32 cellular contexts compared by ENCODE assay signal in genomic region chr2:69023236-69023635, GRCh38. TPM values are rescaled to one million over a fixed set of nuclear protein-coding genes. Genes with fewer than 3 reads are reported as not detected.
"Had no signal": no experiment of that assay in that cellular context is flagged by ENCODE, and none has a peak within 500 bp of the region (broad histone marks: within the 10 kb centered on the region; RNA-seq: fewer than 3 reads in every experiment).

No MANE protein-coding gene starts in this region.

- H3K4me1 Mint-ChIP-seq: naive thymus-derived CD8-positive, alpha-beta T cell; stimulated activated memory B cell treated with anti-CD40 and anti-IgM and Interleukin-4, amounts not matched to agents 10 μg/mL and 1 μg/mL and 100 μg/mL, for 72 hours; stimulated activated naive CD8-positive, alpha-beta T cell treated with anti-CD3 and anti-CD28 coated beads, Interleukin-15, amount 100 ng/mL, for 72 hours had no signal

- H3K27ac ChIP-seq: left lung, lower lobe of right lung, pancreas, prostate gland, sigmoid colon, transverse colon, upper lobe of left lung had no signal

- ATAC-seq: left lung; lower lobe of right lung; naive thymus-derived CD8-positive, alpha-beta T cell; pancreas; right cardiac atrium; stimulated activated memory B cell treated with anti-CD40 and anti-IgM and Interleukin-4, amounts not matched to agents 10 μg/mL and 1 μg/mL and 100 μg/mL, for 72 hours; stimulated activated naive CD8-positive, alpha-beta T cell treated with anti-CD3 and anti-CD28 coated beads, Interleukin-15, amount 100 ng/mL, for 72 hours had no signal

- FAIRE-seq: kidney, pancreas, small intestine had no signal

- H3K36me3 ChIP-seq: left lung, lower lobe of right lung, pancreas, prostate gland, sigmoid colon, transverse colon, upper lobe of left lung had no signal

- DNase-seq: hippocampal formation; kidney; left colon; left lung; lower lobe of right lung; mesenchymal stem cell; naive thymus-derived CD8-positive, alpha-beta T cell; nucleus accumbens; pancreas; posterior cingulate gyrus; retina; right cardiac atrium; sigmoid colon; small intestine; stimulated activated CD4-positive, alpha-beta T cell treated with anti-CD3 and anti-CD28 coated beads, Interleukin-1b, Interleukin-23, amount 100 ng/mL, for 48 hours; stimulated activated CD4-positive, alpha-beta T cell treated with anti-CD3 and anti-CD28 coated beads, Interleukin-2, amount 100 ng/mL, for 48 hours; stimulated activated CD4-positive, alpha-beta T cell treated with anti-CD3 and anti-CD28 coated beads, Interleukin-4, amount 100 ng/mL, for 4 hours; stimulated activated CD8-positive, alpha-beta memory T cell treated with anti-CD3 and anti-CD28 coated beads, Interleukin-4, amount 100 ng/mL, for 48 hours; stimulated activated naive CD4-positive, alpha-beta T cell treated with Interleukin-2 at 50 U/mL for 16 hours; stimulated activated naive CD8-positive, alpha-beta T cell treated with anti-CD3 and anti-CD28 coated beads, Interleukin-15, amount 100 ng/mL, for 72 hours; substantia nigra; transverse colon; upper lobe of left lung had no signal

- H3K4me3 Mint-ChIP-seq: naive thymus-derived CD8-positive, alpha-beta T cell; nephron; neural crest cell; stimulated activated memory B cell treated with anti-CD40 and anti-IgM and Interleukin-4, amounts not matched to agents 10 μg/mL and 1 μg/mL and 100 μg/mL, for 72 hours; stimulated activated naive CD8-positive, alpha-beta T cell treated with anti-CD3 and anti-CD28 coated beads, Interleukin-15, amount 100 ng/mL, for 72 hours had no signal

- H3K4me1 ChIP-seq: left lung, pancreas, prostate gland had no signal

- H3K9me3 Mint-ChIP-seq: neural crest cell; stimulated activated naive CD8-positive, alpha-beta T cell treated with anti-CD3 and anti-CD28 coated beads, Interleukin-15, amount 100 ng/mL, for 72 hours had no signal

- H3K9me3 ChIP-seq: left lung, lower lobe of right lung, pancreas, prostate gland, sigmoid colon, transverse colon, upper lobe of left lung had no signal

- H3K36me3 Mint-ChIP-seq: stimulated activated memory B cell treated with anti-CD40 and anti-IgM and Interleukin-4, amounts not matched to agents 10 μg/mL and 1 μg/mL and 100 μg/mL, for 72 hours had no signal

- H3K27ac Mint-ChIP-seq: naive thymus-derived CD8-positive, alpha-beta T cell; nephron; stimulated activated memory B cell treated with anti-CD40 and anti-IgM and Interleukin-4, amounts not matched to agents 10 μg/mL and 1 μg/mL and 100 μg/mL, for 72 hours; stimulated activated naive CD8-positive, alpha-beta T cell treated with anti-CD3 and anti-CD28 coated beads, Interleukin-15, amount 100 ng/mL, for 72 hours had no signal

- H3K27me3 ChIP-seq: left lung, pancreas, sigmoid colon, transverse colon, upper lobe of left lung had no signal

- H3K4me3 ChIP-seq: left lung, lower lobe of right lung, pancreas, prostate gland, sigmoid colon, transverse colon, upper lobe of left lung had no signal

RNA-seq across cellular contexts. Expression of gene GKN1, which starts 48.8 kb away (rescaled TPM):
- total RNA-seq: kidney; left colon; left lung; liver; lower lobe of right lung; mammary epithelial cell; mucosa of gallbladder; naive thymus-derived CD8-positive, alpha-beta T cell; neural crest cell; osteoblast; prostate gland; right cardiac atrium; sigmoid colon; transverse colon; upper lobe of left lung; urinary bladder had no signal
- polyA plus RNA-seq: liver; mammary epithelial cell; naive thymus-derived CD8-positive, alpha-beta T cell; right cardiac atrium had no signal
